In the genomic region with DNA sequence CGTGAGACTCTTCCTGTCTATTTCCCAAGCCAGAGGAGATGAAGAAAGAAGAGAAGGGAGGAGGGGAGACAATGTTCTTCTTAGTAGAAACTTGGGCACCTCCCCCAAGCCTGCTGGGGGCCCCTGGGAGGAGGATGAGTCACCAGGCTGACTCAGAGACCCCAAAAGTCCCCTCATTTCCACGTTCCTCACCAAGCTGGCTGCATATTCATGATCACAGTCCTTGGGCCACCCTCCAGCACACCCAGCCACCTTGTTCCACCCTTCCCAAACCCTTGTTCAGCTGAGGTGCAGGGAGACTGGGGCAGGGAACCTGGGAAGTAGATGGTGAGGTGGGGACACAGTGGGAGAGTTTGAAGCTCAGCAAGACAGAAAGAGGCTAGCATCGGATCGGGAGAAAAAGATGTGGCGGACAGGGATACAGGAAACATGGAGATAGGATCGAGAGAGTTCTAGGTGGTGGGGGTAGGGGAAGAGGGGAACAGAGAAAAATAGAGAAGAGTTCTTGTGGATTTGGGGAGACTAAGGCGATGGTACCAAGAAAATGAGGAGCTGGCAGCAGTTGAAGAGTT, we compare ENCODE assay signal across 1 cellular context.
TF ChIP-seq lines count a peak whose summit lies in the region.

No MANE protein-coding gene starts in this region.

TF ChIP-seq in SK-N-SH treated with all-trans-retinoic acid at 6 μM for 48 hours, 23 proteins besides CTCF, POLR2A, EP300 and RAD21 (continued from another document):
- TF ChIP-seq, protein P1, sequence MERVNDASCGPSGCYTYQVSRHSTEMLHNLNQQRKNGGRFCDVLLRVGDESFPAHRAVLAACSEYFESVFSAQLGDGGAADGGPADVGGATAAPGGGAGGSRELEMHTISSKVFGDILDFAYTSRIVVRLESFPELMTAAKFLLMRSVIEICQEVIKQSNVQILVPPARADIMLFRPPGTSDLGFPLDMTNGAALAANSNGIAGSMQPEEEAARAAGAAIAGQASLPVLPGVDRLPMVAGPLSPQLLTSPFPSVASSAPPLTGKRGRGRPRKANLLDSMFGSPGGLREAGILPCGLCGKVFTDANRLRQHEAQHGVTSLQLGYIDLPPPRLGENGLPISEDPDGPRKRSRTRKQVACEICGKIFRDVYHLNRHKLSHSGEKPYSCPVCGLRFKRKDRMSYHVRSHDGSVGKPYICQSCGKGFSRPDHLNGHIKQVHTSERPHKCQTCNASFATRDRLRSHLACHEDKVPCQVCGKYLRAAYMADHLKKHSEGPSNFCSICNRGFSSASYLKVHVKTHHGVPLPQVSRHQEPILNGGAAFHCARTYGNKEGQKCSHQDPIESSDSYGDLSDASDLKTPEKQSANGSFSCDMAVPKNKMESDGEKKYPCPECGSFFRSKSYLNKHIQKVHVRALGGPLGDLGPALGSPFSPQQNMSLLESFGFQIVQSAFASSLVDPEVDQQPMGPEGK (CRISPR knock-in tag; IDR thresholded peaks at IDR 0.05; ENCODE audit: borderline replicate concordance), result no peak
- TF ChIP-seq OSR1 (CRISPR knock-in tag; IDR thresholded peaks at IDR 0.05), result no peak
